27 cellular contexts compared by ENCODE assay signal in the genomic region with DNA sequence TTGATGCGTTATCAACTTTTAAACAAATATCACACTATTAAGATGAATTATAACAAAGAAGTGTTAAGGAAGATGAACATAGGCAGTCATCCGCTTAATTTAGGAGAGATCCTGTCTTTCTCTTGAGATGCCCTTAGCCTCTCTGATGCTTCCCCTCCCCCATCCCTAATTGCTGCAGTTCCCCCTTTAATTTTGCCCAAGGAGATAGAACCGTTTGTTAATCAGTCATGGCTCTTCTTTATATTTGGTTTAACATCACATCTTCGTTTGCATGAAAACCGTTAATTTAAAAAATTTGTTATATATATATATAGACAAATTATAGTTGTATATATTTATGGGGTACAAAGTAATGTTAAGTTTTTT. TPM values are rescaled to one million over a fixed set of nuclear protein-coding genes. Genes with fewer than 3 reads are reported as not detected.
DNase-seq lines count a peak whose midpoint lies in the region; ATAC-seq lines count a peak whose summit lies in the region.
"Had no signal": no experiment of that assay in that cellular context is flagged by ENCODE, and none has a peak within 500 bp of the region (broad histone marks: within the 10 kb centered on the region; RNA-seq: fewer than 3 reads in every experiment).

No MANE protein-coding gene starts in this region.

- no peaks in the 10 kb centered on the region for H3K36me3 ChIP-seq in adipocyte (ENCODE audit: control insufficient read depth, insufficient read depth, low read length, severe bottlenecking)
- H3K36me3 ChIP-seq in iPS-18a (ENCODE audit: control insufficient read depth, low read depth, low read length) = no peaks in the 10 kb centered on the region
- H3K36me3 ChIP-seq: ascending aorta, BE2C, right atrium auricular region, upper lobe of right lung had no signal

- H3K4me1 ChIP-seq in adipocyte (ENCODE audit: control insufficient read depth, insufficient read depth, low read length) (no peaks in the 10 kb centered on the region), iPS-18a (ENCODE audit: control insufficient read depth, low read depth, low read length) (peaks cover 13% of the 10 kb centered on the region)
- H3K4me1 ChIP-seq: BE2C had no signal

- peak; percentile 4 to 18 for DNase-seq in NCI-H524 (lab: John Stamatoyannopoulos, UW)
- DNase-seq in NCI-H524 treated with DMSO at 0.1 percent for 48 hours (lab: John Stamatoyannopoulos, UW) = no peak
- no peak for DNase-seq in adipocyte (ENCODE audit: low read depth)
- DNase-seq in left lobe of liver (ENCODE audit: low spot score) = no peak
- DNase-seq in GM19240 (ENCODE audit: insufficient read length, low spot score) = no peak
- no peak for DNase-seq in activated effector memory CD4-positive, alpha-beta T cell treated with anti-CD3 and anti-CD28 coated beads, Interleukin-2, amount 50 U/mL, for 16 hours
- DNase-seq: activated naive CD4-positive, alpha-beta T cell treated with anti-CD3 and anti-CD28 coated beads, Interleukin-2, amount 50 U/mL, for 16 hours; activated T-cell treated with anti-CD3 and anti-CD28 coated beads, Interleukin-2, amount 50 U/mL, for 72 hours; BE2C; Caco-2; effector memory CD8-positive, alpha-beta T cell; immature natural killer cell; KG1; left ventricle myocardium superior; NCI-H1694 treated with DMSO at 0.1 percent for 48 hours; RPMI8226; stimulated activated CD8-positive, alpha-beta memory T cell treated with anti-CD3 and anti-CD28 coated beads, Interleukin-4, amount 100 ng/mL, for 48 hours; upper lobe of right lung had no signal

- H3K9me3 ChIP-seq in adipocyte (ENCODE audit: control insufficient read depth, low read length) (no peaks in the 10 kb centered on the region), iPS-18a (ENCODE audit: control insufficient read depth, low read depth, low read length) (no peaks in the 10 kb centered on the region)
- H3K9me3 ChIP-seq: Caco-2, upper lobe of right lung had no signal

- H3K9ac ChIP-seq in adipocyte (ENCODE audit: low read length) (peak overlapping the region; percentile 85), iPS-18a (ENCODE audit: low read length) (no peak overlapping the region)

- peak overlapping the region; percentile 89 for H3K4me3 ChIP-seq in adipocyte (ENCODE audit: low read length)
- peak overlapping the region; percentile 84 for H3K4me3 ChIP-seq in iPS-18a (ENCODE audit: low read length)
- H3K4me3 ChIP-seq: ascending aorta, right atrium auricular region, upper lobe of right lung had no signal

- no peak overlapping the region for H3K27ac ChIP-seq in iPS-18a (ENCODE audit: low read length)
- H3K27ac ChIP-seq: ascending aorta, right atrium auricular region, upper lobe of right lung had no signal

- ATAC-seq in left lobe of liver (no peak), HG03342 (IDR thresholded peaks at IDR 0.05; ENCODE audit: unreplicated experiment) (no peak)
- ATAC-seq: activated T-cell treated with anti-CD3 and anti-CD28 coated beads, Interleukin-2, amount 50 U/mL, for 72 hours; effector memory CD8-positive, alpha-beta T cell; left ventricle myocardium superior; upper lobe of right lung had no signal

- H3K27me3 ChIP-seq in adipocyte (replicated peaks; ENCODE audit: control insufficient read depth, insufficient read depth, low read length) = peaks cover 11% of the 10 kb centered on the region
- peaks cover 27% of the 10 kb centered on the region for H3K27me3 ChIP-seq in iPS-18a (ENCODE audit: control insufficient read depth, insufficient read depth, low read length)

RNA-seq across cellular contexts. Expression of a gene that starts 1.9 kb away (rescaled TPM):
- not detected for total RNA-seq in left lobe of liver
- total RNA-seq: A172; activated CD8-positive, alpha-beta memory T cell treated with anti-CD3 and anti-CD28 coated beads for 36 hours; activated T-cell treated with anti-CD3 and anti-CD28 coated beads, Interleukin-2, amount 50 U/mL, for 72 hours; ascending aorta; Caco-2; cerebellum; fibroblast of lung; left ventricle myocardium superior; osteoblast; right atrium auricular region; upper lobe of right lung had no signal

Comparison
In these comparisons a context has a peak if more than half of its experiments do, and no peak if none do; other contexts are left out.
1. DNase-seq: peak in NCI-H524 (2 of 2); none in NCI-H524 treated with DMSO at 0.1 percent for 48 hours (single experiment), adipocyte (single experiment), left lobe of liver (single experiment), GM19240 (single experiment) and activated effector memory CD4-positive, alpha-beta T cell treated with anti-CD3 and anti-CD28 coated beads, Interleukin-2, amount 50 U/mL, for 16 hours (single experiment).